ENCODE assay signal across 1 cellular context in the genomic region with DNA sequence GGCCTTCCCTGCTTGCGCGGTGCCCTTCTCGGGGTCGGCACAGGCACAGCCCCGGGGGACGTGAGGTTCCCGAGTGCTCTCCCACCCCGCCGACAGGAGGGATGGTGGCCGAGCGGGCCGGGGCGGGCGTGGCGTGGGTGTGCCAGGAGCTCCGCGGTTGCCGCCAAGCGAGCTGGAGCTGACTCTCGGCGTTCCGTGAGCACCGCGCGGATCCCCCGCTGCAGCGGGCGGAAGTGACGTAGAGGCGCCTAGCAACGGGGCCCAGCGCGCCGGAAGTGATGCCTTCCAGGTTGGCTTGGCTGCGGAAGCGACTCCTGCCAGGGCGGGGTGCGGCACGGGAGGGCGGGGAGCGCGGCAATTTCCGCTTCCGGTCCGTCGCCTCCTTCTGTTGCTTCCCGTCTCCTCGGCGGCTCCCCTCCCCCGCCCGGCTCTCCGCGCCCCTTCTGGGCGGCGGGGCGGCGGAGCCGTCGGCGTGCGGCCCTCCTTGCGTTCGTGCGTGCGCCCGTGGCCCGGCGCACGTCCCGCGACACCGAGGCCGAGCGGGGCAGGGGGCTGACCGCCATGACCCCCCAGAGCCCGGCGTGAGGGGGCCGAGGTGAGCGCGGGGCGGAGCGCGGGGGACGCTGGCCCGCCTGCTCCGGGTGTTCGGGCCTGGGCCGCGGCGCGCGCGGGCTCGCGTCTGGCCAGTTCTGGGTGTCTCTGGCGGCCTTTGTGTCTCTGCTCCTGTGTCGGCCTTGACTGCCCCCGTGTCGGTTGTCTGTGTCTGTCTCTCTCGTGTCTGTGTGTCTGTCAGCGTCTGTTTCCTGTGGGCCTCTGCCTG.
TF ChIP-seq lines count a peak whose summit lies in the region.

A gene (plus strand): TSS at position 386 of the 820 bp plus-strand sequence. CDS start 3,402 bp downstream, outside the sequence.

TF ChIP-seq in WTC11, 78 proteins besides CTCF, POLR2A, EP300 and RAD21 (continued from another document and continues in another):
- TF ChIP-seq, protein P1, sequence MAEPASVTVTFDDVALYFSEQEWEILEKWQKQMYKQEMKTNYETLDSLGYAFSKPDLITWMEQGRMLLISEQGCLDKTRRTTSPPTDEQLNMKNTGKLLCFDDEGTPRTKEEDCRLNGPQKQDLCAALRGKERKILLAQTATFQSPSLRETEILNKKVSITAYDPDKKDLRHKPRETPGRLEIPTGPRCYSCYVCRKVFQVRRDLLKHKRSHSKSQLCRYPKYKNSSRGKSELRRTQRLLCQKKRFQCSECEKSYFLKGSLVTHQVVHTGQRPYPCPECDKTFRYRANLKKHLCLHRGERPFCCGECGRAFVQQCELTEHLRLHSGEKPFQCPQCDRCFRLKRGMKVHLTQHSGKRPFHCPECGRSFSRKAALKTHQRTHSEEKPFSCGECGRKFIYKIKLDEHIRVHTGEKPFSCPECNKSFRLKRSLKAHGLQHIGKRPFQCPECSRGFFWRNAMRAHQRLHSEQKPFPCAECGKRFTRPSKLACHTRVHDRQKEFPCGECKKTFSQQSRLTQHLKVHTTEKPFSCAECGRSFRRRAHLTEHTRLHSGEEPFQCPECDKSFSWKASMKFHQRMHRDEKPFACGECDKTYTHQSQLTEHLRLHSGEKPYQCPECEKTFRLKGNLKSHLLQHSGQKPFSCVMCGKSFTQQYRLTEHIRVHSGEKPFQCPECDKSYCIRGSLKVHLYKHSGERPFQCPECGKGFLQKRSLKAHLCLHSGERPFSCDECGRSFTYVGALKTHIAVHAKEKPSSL (CRISPR knock-in tag; conservative IDR thresholded peaks at IDR 0.05), result no peak
- TF ChIP-seq ZNF263 (CRISPR knock-in tag; IDR thresholded peaks at IDR 0.05; ENCODE audit: low read depth) (no peak), ZNF416 (CRISPR knock-in tag; IDR thresholded peaks at IDR 0.05) (peak; percentile 31; the same call in 1 of the 2 replicates), EMX1 (CRISPR knock-in tag; IDR thresholded peaks at IDR 0.05) (peak; percentile 89), ZNF232 (CRISPR knock-in tag; IDR thresholded peaks at IDR 0.05) (no peak), TEAD4 (CRISPR knock-in tag; IDR thresholded peaks at IDR 0.05) (0 out of 2 replicates have a peak, but pooled peaks have one; percentile 41), GABPB1 (CRISPR knock-in tag; IDR thresholded peaks at IDR 0.05) (peak; percentile 82), ETV6 (CRISPR knock-in tag; IDR thresholded peaks at IDR 0.05) (peak; percentile 95), SP1 (CRISPR knock-in tag; conservative IDR thresholded peaks at IDR 0.05) (peak; percentile 89), SMAD4 (CRISPR knock-in tag; IDR thresholded peaks at IDR 0.05) (no peak), ESRRA (CRISPR knock-in tag; IDR thresholded peaks at IDR 0.05; ENCODE audit: borderline replicate concordance) (peak; percentile 79; the same call in 1 of the 2 replicates), NR2C2 (CRISPR knock-in tag; IDR thresholded peaks at IDR 0.05) (0 out of 2 replicates have a peak, but pooled peaks have one; percentile 17), OVOL2 (CRISPR knock-in tag; IDR thresholded peaks at IDR 0.05; ENCODE audit: borderline replicate concordance) (no peak), JUN (CRISPR knock-in tag; IDR thresholded peaks at IDR 0.05) (peak; percentile 48; the same call in 1 of the 2 replicates), NFYB (CRISPR knock-in tag; conservative IDR thresholded peaks at IDR 0.05; ENCODE audit: low read depth) (no peak), ATF1 (CRISPR knock-in tag; IDR thresholded peaks at IDR 0.05) (peak; percentile 89), CREM (CRISPR knock-in tag; IDR thresholded peaks at IDR 0.05) (peak; percentile 96), NR3C1 (CRISPR knock-in tag; conservative IDR thresholded peaks at IDR 0.05; ENCODE audit: low read depth) (no peak), SOX15 (CRISPR knock-in tag; IDR thresholded peaks at IDR 0.05) (no peak), FOXP1 (CRISPR knock-in tag; IDR thresholded peaks at IDR 0.05; ENCODE audit: borderline replicate concordance) (peak; percentile 65; the same call in 1 of the 2 replicates)
- TF ChIP-seq, protein P2, sequence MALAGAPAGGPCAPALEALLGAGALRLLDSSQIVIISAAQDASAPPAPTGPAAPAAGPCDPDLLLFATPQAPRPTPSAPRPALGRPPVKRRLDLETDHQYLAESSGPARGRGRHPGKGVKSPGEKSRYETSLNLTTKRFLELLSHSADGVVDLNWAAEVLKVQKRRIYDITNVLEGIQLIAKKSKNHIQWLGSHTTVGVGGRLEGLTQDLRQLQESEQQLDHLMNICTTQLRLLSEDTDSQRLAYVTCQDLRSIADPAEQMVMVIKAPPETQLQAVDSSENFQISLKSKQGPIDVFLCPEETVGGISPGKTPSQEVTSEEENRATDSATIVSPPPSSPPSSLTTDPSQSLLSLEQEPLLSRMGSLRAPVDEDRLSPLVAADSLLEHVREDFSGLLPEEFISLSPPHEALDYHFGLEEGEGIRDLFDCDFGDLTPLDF (CRISPR knock-in tag; IDR thresholded peaks at IDR 0.05), result no peak
- TF ChIP-seq, protein P3, sequence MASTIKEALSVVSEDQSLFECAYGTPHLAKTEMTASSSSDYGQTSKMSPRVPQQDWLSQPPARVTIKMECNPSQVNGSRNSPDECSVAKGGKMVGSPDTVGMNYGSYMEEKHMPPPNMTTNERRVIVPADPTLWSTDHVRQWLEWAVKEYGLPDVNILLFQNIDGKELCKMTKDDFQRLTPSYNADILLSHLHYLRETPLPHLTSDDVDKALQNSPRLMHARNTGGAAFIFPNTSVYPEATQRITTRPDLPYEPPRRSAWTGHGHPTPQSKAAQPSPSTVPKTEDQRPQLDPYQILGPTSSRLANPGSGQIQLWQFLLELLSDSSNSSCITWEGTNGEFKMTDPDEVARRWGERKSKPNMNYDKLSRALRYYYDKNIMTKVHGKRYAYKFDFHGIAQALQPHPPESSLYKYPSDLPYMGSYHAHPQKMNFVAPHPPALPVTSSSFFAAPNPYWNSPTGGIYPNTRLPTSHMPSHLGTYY (CRISPR knock-in tag; IDR thresholded peaks at IDR 0.05), result no peak
- TF ChIP-seq, protein P4, sequence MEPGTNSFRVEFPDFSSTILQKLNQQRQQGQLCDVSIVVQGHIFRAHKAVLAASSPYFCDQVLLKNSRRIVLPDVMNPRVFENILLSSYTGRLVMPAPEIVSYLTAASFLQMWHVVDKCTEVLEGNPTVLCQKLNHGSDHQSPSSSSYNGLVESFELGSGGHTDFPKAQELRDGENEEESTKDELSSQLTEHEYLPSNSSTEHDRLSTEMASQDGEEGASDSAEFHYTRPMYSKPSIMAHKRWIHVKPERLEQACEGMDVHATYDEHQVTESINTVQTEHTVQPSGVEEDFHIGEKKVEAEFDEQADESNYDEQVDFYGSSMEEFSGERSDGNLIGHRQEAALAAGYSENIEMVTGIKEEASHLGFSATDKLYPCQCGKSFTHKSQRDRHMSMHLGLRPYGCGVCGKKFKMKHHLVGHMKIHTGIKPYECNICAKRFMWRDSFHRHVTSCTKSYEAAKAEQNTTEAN (CRISPR knock-in tag; IDR thresholded peaks at IDR 0.05), result no peak
- TF ChIP-seq, protein P5, sequence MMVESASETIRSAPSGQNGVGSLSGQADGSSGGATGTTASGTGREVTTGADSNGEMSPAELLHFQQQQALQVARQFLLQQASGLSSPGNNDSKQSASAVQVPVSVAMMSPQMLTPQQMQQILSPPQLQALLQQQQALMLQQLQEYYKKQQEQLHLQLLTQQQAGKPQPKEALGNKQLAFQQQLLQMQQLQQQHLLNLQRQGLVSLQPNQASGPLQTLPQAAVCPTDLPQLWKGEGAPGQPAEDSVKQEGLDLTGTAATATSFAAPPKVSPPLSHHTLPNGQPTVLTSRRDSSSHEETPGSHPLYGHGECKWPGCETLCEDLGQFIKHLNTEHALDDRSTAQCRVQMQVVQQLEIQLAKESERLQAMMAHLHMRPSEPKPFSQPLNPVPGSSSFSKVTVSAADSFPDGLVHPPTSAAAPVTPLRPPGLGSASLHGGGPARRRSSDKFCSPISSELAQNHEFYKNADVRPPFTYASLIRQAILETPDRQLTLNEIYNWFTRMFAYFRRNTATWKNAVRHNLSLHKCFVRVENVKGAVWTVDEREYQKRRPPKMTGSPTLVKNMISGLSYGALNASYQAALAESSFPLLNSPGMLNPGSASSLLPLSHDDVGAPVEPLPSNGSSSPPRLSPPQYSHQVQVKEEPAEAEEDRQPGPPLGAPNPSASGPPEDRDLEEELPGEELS (CRISPR knock-in tag; IDR thresholded peaks at IDR 0.05), result no peak
- TF ChIP-seq, protein P6, sequence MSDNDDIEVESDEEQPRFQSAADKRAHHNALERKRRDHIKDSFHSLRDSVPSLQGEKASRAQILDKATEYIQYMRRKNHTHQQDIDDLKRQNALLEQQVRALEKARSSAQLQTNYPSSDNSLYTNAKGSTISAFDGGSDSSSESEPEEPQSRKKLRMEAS (CRISPR knock-in tag; IDR thresholded peaks at IDR 0.05), result peak; percentile 70
- TF ChIP-seq, protein P7, sequence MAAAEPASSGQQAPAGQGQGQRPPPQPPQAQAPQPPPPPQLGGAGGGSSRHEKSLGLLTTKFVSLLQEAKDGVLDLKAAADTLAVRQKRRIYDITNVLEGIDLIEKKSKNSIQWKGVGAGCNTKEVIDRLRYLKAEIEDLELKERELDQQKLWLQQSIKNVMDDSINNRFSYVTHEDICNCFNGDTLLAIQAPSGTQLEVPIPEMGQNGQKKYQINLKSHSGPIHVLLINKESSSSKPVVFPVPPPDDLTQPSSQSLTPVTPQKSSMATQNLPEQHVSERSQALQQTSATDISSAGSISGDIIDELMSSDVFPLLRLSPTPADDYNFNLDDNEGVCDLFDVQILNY (CRISPR knock-in tag; IDR thresholded peaks at IDR 0.05), result peak; percentile 89
- TF ChIP-seq, protein P8, sequence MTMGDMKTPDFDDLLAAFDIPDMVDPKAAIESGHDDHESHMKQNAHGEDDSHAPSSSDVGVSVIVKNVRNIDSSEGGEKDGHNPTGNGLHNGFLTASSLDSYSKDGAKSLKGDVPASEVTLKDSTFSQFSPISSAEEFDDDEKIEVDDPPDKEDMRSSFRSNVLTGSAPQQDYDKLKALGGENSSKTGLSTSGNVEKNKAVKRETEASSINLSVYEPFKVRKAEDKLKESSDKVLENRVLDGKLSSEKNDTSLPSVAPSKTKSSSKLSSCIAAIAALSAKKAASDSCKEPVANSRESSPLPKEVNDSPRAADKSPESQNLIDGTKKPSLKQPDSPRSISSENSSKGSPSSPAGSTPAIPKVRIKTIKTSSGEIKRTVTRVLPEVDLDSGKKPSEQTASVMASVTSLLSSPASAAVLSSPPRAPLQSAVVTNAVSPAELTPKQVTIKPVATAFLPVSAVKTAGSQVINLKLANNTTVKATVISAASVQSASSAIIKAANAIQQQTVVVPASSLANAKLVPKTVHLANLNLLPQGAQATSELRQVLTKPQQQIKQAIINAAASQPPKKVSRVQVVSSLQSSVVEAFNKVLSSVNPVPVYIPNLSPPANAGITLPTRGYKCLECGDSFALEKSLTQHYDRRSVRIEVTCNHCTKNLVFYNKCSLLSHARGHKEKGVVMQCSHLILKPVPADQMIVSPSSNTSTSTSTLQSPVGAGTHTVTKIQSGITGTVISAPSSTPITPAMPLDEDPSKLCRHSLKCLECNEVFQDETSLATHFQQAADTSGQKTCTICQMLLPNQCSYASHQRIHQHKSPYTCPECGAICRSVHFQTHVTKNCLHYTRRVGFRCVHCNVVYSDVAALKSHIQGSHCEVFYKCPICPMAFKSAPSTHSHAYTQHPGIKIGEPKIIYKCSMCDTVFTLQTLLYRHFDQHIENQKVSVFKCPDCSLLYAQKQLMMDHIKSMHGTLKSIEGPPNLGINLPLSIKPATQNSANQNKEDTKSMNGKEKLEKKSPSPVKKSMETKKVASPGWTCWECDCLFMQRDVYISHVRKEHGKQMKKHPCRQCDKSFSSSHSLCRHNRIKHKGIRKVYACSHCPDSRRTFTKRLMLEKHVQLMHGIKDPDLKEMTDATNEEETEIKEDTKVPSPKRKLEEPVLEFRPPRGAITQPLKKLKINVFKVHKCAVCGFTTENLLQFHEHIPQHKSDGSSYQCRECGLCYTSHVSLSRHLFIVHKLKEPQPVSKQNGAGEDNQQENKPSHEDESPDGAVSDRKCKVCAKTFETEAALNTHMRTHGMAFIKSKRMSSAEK (CRISPR knock-in tag; IDR thresholded peaks at IDR 0.05; ENCODE audit: borderline replicate concordance), result no peak
- TF ChIP-seq, protein P9, sequence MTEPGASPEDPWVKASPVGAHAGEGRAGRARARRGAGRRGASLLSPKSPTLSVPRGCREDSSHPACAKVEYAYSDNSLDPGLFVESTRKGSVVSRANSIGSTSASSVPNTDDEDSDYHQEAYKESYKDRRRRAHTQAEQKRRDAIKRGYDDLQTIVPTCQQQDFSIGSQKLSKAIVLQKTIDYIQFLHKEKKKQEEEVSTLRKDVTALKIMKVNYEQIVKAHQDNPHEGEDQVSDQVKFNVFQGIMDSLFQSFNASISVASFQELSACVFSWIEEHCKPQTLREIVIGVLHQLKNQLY (CRISPR knock-in tag; IDR thresholded peaks at IDR 0.05), result no peak
- TF ChIP-seq, protein P10, sequence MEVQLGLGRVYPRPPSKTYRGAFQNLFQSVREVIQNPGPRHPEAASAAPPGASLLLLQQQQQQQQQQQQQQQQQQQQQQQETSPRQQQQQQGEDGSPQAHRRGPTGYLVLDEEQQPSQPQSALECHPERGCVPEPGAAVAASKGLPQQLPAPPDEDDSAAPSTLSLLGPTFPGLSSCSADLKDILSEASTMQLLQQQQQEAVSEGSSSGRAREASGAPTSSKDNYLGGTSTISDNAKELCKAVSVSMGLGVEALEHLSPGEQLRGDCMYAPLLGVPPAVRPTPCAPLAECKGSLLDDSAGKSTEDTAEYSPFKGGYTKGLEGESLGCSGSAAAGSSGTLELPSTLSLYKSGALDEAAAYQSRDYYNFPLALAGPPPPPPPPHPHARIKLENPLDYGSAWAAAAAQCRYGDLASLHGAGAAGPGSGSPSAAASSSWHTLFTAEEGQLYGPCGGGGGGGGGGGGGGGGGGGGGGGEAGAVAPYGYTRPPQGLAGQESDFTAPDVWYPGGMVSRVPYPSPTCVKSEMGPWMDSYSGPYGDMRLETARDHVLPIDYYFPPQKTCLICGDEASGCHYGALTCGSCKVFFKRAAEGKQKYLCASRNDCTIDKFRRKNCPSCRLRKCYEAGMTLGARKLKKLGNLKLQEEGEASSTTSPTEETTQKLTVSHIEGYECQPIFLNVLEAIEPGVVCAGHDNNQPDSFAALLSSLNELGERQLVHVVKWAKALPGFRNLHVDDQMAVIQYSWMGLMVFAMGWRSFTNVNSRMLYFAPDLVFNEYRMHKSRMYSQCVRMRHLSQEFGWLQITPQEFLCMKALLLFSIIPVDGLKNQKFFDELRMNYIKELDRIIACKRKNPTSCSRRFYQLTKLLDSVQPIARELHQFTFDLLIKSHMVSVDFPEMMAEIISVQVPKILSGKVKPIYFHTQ (CRISPR knock-in tag; IDR thresholded peaks at IDR 0.05), result no peak
